In genomic region chr3:148955544-148956346, GRCh38 we compare ENCODE assay signal across 8 cellular contexts. TPM values are rescaled to one million over a fixed set of nuclear protein-coding genes. Genes with fewer than 3 reads are reported as not detected.
DNase-seq lines count a peak whose midpoint lies in the region; ATAC-seq and TF ChIP-seq lines count a peak whose summit lies in the region.

No MANE protein-coding gene starts in this region.

- dilution Hi-C loops in IMR-90 (cut with HindIII; ENCODE audit: low sequenced_read_pairs, unreplicated experiment), result no loop called here

- intact Hi-C loops in IMR-90 (cut with micrococcal nuclease) (loop anchor here (1.0 to 5.0 kb wide), 7 partner anchors 62 to 532 kb away; no protein-coding TSS in a partner anchor), tibial artery (cut with DNase I; ENCODE audit: low total_unique reads) (loop anchor here (2.0 to 10.0 kb wide), 2 partner anchors 159 to 317 kb away; no protein-coding TSS in a partner anchor)

- no peak for TF ChIP-seq POLR2A in IMR-90 (IDR thresholded peaks at IDR 0.05; ENCODE audit: low read depth, low read length)

- no peaks in the 10 kb centered on the region for H3K79me2 ChIP-seq in DOHH2 (ENCODE audit: control insufficient read depth, low read length)
- no peaks in the 10 kb centered on the region for H3K79me2 ChIP-seq in OCI-LY3 (ENCODE audit: low read length)

- H3K36me3 ChIP-seq in DOHH2 (ENCODE audit: control insufficient read depth, low read length) (no peaks in the 10 kb centered on the region), IMR-90 (ENCODE audit: control insufficient read depth, insufficient read depth, low read length) (no peaks in the 10 kb centered on the region), OCI-LY3 (replicated peaks; ENCODE audit: low read depth, low read length) (no peaks in the 10 kb centered on the region), liver (ENCODE audit: control insufficient read depth in 4 of 4, insufficient read depth in 3 of 4, low read depth in 1 of 4, low read length in 3 of 4) (no peaks in the 10 kb centered on the region), tibial artery (no peaks in the 10 kb centered on the region)

- H3K9ac ChIP-seq in IMR-90 (ENCODE audit: low read depth, low read length) (peak overlapping the region; percentile 53), OCI-LY3 (ENCODE audit: low read length) (no peak overlapping the region), liver (ENCODE audit: low read depth in 1 of 2, low read length in 2 of 2) (no peak overlapping the region)

- H4K20me1 ChIP-seq in DOHH2 (ENCODE audit: control insufficient read depth, insufficient read depth, low read depth, low read length), result no peaks in the 10 kb centered on the region
- H4K20me1 ChIP-seq in IMR-90 (ENCODE audit: insufficient read depth, low read length), result no peaks in the 10 kb centered on the region
- no peaks in the 10 kb centered on the region for H4K20me1 ChIP-seq in OCI-LY3 (ENCODE audit: insufficient read depth, low read length)

- peak overlapping the region; percentile 86 for H2AK5ac ChIP-seq in IMR-90 (ENCODE audit: low read depth, low read length)

- H3K4me1 ChIP-seq in DOHH2 (ENCODE audit: control insufficient read depth, low read length) (peaks cover 3% of the 10 kb centered on the region; the same call in 1 of the 2 replicates), IMR-90 (ENCODE audit: control insufficient read depth, insufficient read depth, low read length) (peaks cover 13% of the 10 kb centered on the region), OCI-LY3 (ENCODE audit: low read length) (peaks cover 8% of the 10 kb centered on the region), liver (ENCODE audit: control insufficient read depth in 4 of 4, insufficient read depth in 4 of 4, low read length in 3 of 4) (no peaks in the 10 kb centered on the region), tibial artery (peaks cover 0 to 29% (median 18%) of the 10 kb centered on the region in 4 donors)

- H3K9me1 ChIP-seq in IMR-90 (ENCODE audit: insufficient read depth, low read length), result peaks cover 14% of the 10 kb centered on the region

- no TSS peak for BruUV-seq in IMR-90 (replicated peaks; lab: Mats Ljungman, UMichigan)

- peak overlapping the region; percentile 89 for H2AFZ ChIP-seq in IMR-90 (replicated peaks; ENCODE audit: low read length, poor library complexity)
- H2AFZ ChIP-seq in OCI-LY3 (ENCODE audit: low read depth, low read length), result 0 out of 2 replicates have a peak overlapping the region, but pooled peaks have one; percentile 7

- POLR2A ChIA-PET in IMR-90 (lab: Charles Lee; ENCODE audit: unreplicated experiment), result interaction anchor here (0.6 kb wide), 3 partner anchors 36 to 784 kb away, joined by 3 to 17 read pairs (median 7); partner anchors contain the start of gene GYG1

- H2BK120ac ChIP-seq in IMR-90 (ENCODE audit: low read depth, low read length), result peak overlapping the region; percentile 89

- peak; percentile 81 for TF ChIP-seq RAD21 in IMR-90 (IDR thresholded peaks at IDR 0.05; ENCODE audit: low read length)
- TF ChIP-seq RAD21 in liver (IDR thresholded peaks at IDR 0.05), result peak; percentile 83 to 87

- peak overlapping the region; percentile 12 for H2AK9ac ChIP-seq in IMR-90 (replicated peaks; ENCODE audit: low read depth, low read length, poor library complexity)

- peak overlapping the region; percentile 67 for H3K56ac ChIP-seq in IMR-90 (ENCODE audit: extremely low read depth, insufficient read depth, low read length)

- no peaks in the 10 kb centered on the region; a peak in 1 of 4 replicates for H3K79me1 ChIP-seq in IMR-90 (ENCODE audit: low read depth in 1 of 2, low read length in 2 of 2)

- H3K9me3 ChIP-seq in DOHH2 (ENCODE audit: control insufficient read depth, insufficient read depth, low read length) (no peaks in the 10 kb centered on the region), IMR-90 (ENCODE audit: control insufficient read depth, insufficient read depth, low read length) (peaks cover 4% of the 10 kb centered on the region; the same call in 1 of the 2 replicates), OCI-LY3 (ENCODE audit: insufficient read depth, low read length) (no peaks in the 10 kb centered on the region), liver (ENCODE audit: control insufficient read depth in 4 of 4, low read length in 3 of 4) (no peaks in the 10 kb centered on the region), tibial artery (no peaks in the 10 kb centered on the region)

- H4K91ac ChIP-seq in IMR-90 (ENCODE audit: insufficient read depth, low read depth, low read length), result peak overlapping the region; percentile 79

- H3K27ac ChIP-seq in DOHH2 (ENCODE audit: low read depth, low read length), result no peak overlapping the region
- peak overlapping the region; percentile 74 for H3K27ac ChIP-seq in IMR-90 (ENCODE audit: insufficient read depth, low read length)
- no peak overlapping the region for H3K27ac ChIP-seq in OCI-LY3 (ENCODE audit: low read length)
- H3K27ac ChIP-seq in cingulate gyrus (ENCODE audit: low read depth, low read length), result peak overlapping the region; percentile 88
- H3K27ac ChIP-seq in liver (ENCODE audit: low read depth in 1 of 2, low read length in 2 of 2), result peak overlapping the region in 1 of 2 donors; percentile 22
- H3K27ac ChIP-seq in tibial artery, result peak overlapping the region; percentile 92 to 96

- H3K23ac ChIP-seq in IMR-90 (ENCODE audit: low read depth, low read length), result peak overlapping the region; percentile 72

- WGBS in IMR-90 (ENCODE audit: extremely low coverage in 2 of 2, insufficient read length in 1 of 2), 2 experiments, result no CpG with 5 or more reads among the region's 12 CpGs
- 60% methylated on average over 12 of the region's 12 CpGs for WGBS in liver

- peak overlapping the region; percentile 84 for H2BK5ac ChIP-seq in IMR-90 (ENCODE audit: low read depth, low read length, poor library complexity, severe bottlenecking)

- CTCF ChIA-PET in IMR-90 (lab: Yijun Ruan, JAX), result interaction anchor here (0.5 to 1.7 kb wide), 29 partner anchors 9 to 853 kb away, joined by 3 to 9 read pairs (median 3); partner anchors contain the start of gene TM4SF18

- no peaks in the 10 kb centered on the region for H3F3A ChIP-seq in DOHH2 (ENCODE audit: control insufficient read depth, insufficient read depth)

- in situ Hi-C loops in IMR-90 (cut with MboI; ENCODE audit: low sequenced_read_pairs), result loop anchor here (5.0 to 25.0 kb wide), 5 partner anchors 162 to 757 kb away; partner anchors contain the start of gene TM4SF18

- H3K9me2 ChIP-seq in DOHH2 (replicated peaks; ENCODE audit: control insufficient read depth, low read length), result no peaks in the 10 kb centered on the region

- H3K4me3 ChIP-seq in DOHH2 (ENCODE audit: low read length) (no peak overlapping the region), IMR-90 (ENCODE audit: insufficient read depth, low read depth, low read length) (no peak overlapping the region), OCI-LY3 (ENCODE audit: low read length) (no peak overlapping the region), liver (ENCODE audit: low read depth in 1 of 3, low read length in 3 of 3) (no peak overlapping the region), tibial artery (peak overlapping the region in 1 of 2 donors; percentile 10)

- H4K5ac ChIP-seq in IMR-90 (ENCODE audit: low read depth, low read length), result peak overlapping the region; percentile 29

- peak overlapping the region; percentile 84 for H3K14ac ChIP-seq in IMR-90 (replicated peaks; ENCODE audit: low read depth, low read length)

- H3K4me2 ChIP-seq in DOHH2 (ENCODE audit: low read length), result peak overlapping the region; percentile 18; the same call in 1 of the 2 replicates
- peak overlapping the region; percentile 20 for H3K4me2 ChIP-seq in IMR-90 (ENCODE audit: low read depth, low read length)
- H3K4me2 ChIP-seq in OCI-LY3 (ENCODE audit: low read length), result peak overlapping the region; percentile 33

- 0 out of 2 replicates have a peak, but pooled peaks cover 4% of the 10 kb centered on the region for H3K27me3 ChIP-seq in DOHH2 (ENCODE audit: control insufficient read depth, low read length)
- H3K27me3 ChIP-seq in IMR-90 (ENCODE audit: control insufficient read depth, insufficient read depth, low read length), result no peaks in the 10 kb centered on the region
- peaks cover 3% of the 10 kb centered on the region; the same call in 1 of the 2 replicates for H3K27me3 ChIP-seq in OCI-LY3 (ENCODE audit: low read depth, low read length)
- no peaks in the 10 kb centered on the region for H3K27me3 ChIP-seq in liver (ENCODE audit: control insufficient read depth in 4 of 4, insufficient read depth in 4 of 4, low read length in 3 of 4)
- H3K27me3 ChIP-seq in tibial artery, result no peaks in the 10 kb centered on the region

- ATAC-seq in IMR-90 (ENCODE audit: low read depth), result peak; percentile 76
- no peak for ATAC-seq in GM19452 (IDR thresholded peaks at IDR 0.05; ENCODE audit: unreplicated experiment)

- peak overlapping the region; percentile 93 for H2BK15ac ChIP-seq in IMR-90 (ENCODE audit: low read depth, low read length)

- peak overlapping the region; percentile 68 for H3K18ac ChIP-seq in IMR-90 (ENCODE audit: low read depth, low read length)

- peak overlapping the region; percentile 87 for H2BK20ac ChIP-seq in IMR-90 (ENCODE audit: low read depth, low read length)

- DNase-seq in IMR-90 (peak; percentile 95), tibial artery (peak; percentile 69 to 88), activated T-cell treated with anti-CD3 and anti-CD28 coated beads for 4 hours (no peak)

- TF ChIP-seq CTCF in DOHH2 (IDR thresholded peaks at IDR 0.05; ENCODE audit: low read depth, low read length, poor library complexity, severe bottlenecking) (peak; percentile 51), IMR-90 (conservative IDR thresholded peaks at IDR 0.05; ENCODE audit: low read depth, low read length) (peak; percentile 86), OCI-LY3 (IDR thresholded peaks at IDR 0.05; ENCODE audit: low read depth, low read length) (peak; percentile 53), liver (IDR thresholded peaks at IDR 0.05; ENCODE audit: low read depth, low read length, missing input control) (peak; percentile 62), tibial artery (IDR thresholded peaks at IDR 0.05) (peak; percentile 53 to 59)

- H3K4ac ChIP-seq in IMR-90 (ENCODE audit: low read depth, low read length), result peak overlapping the region; percentile 91

- peak overlapping the region; percentile 58 to 85 for H4K8ac ChIP-seq in IMR-90 (ENCODE audit: low read depth in 2 of 2, low read length in 2 of 2)

TF ChIP-seq in IMR-90, 13 proteins besides CTCF, POLR2A, EP300 and RAD21 (continues in another document):
- TF ChIP-seq FOS (IDR thresholded peaks at IDR 0.05; ENCODE audit: low read depth, low read length) (no peak), MAFK (IDR thresholded peaks at IDR 0.05; ENCODE audit: low read depth, low read length) (no peak), NFE2L2 (IDR thresholded peaks at IDR 0.05; ENCODE audit: low read depth, low read length) (peak; percentile 63; the same call in 1 of the 2 replicates)

RNA-seq across cellular contexts. Expression of gene GYG1, which starts 35.6 kb away (rescaled TPM):
- total RNA-seq in IMR-90 (2012; rRNA removed) (77.8 and 90.3 TPM in 2 replicates), liver (10 to 100 TPM in 1 of 2 donors, 1 to 10 TPM in 1; 9.2 to 16.6 TPM)
- polyA plus RNA-seq in IMR-90 (2012; rRNA removed) (43.6 and 48.4 TPM in 2 replicates), liver (10 to 100 TPM; 10.2 to 16.7 TPM)
- polyA plus RNA-seq in IMR-90 (2012; cell fraction: cytosol; rRNA removed), result 17.9 and 77.6 TPM in 2 replicates
- 44.9 and 46.5 TPM in 2 replicates for polyA plus RNA-seq in IMR-90 (2012; cell fraction: nucleus; rRNA removed; ENCODE audit: low replicate concordance)

Comparison
In these comparisons a context has a peak if more than half of its experiments do, and no peak if none do; other contexts are left out.
1. H3K27ac ChIP-seq: peak in IMR-90 (single experiment), cingulate gyrus (single experiment) and tibial artery (2 of 2); none in DOHH2 (single experiment) and OCI-LY3 (single experiment).
2. Peak in every context shown above with its lines, with median percentiles within 50 percentile points of each other: H3K4me2 ChIP-seq and CTCF ChIP-seq.